Comparison of ENCODE assay signal across 8 cellular contexts in the genomic region with DNA sequence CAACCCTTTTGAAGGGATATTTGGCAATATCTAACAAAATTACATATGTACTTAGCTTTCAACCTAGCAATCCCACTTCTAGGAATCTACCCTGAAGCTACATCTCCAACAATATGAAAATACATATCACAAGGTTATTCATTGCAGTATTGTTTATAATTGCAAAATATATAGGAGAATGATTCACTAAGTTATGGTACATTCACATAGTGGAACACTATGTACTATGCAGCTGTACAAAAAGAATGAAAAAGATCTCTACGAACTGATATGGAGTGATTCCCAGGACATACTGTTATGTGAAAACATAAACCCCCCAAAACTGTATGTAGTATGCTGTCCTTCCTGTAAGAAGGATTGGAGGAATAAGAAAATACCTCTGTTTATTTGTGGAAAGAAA.
DNase-seq lines count a peak whose midpoint lies in the region; ATAC-seq, FAIRE-seq and TF ChIP-seq lines count a peak whose summit lies in the region.
"Not testable (repeated sequence)": the region's sequence is repeated elsewhere in the genome, so short reads cannot be mapped to it uniquely, and the experiment has no call there.

No MANE protein-coding gene starts in this region.

- DNase-seq in HCEC 1CT (peak; percentile 56), mammary epithelial cell (peak; percentile 56), endothelial cell of umbilical vein (ENCODE audit: low read depth, low spot score) (peak; percentile 1), fibroblast of pulmonary artery (ENCODE audit: low read depth) (peak; percentile 70), mesenchymal stem cell (peak; percentile 3)
- not testable (repeated sequence) for DNase-seq in RWPE2 (ENCODE audit: low spot score); frontal cortex (ENCODE audit: low spot score in 2 of 2)

- H3K18ac ChIP-seq in mesenchymal stem cell (ENCODE audit: low read depth in 1 of 2, low read length in 2 of 2), result not testable (repeated sequence)

- TF ChIP-seq CTCF in RWPE2 (IDR thresholded peaks at IDR 0.05; ENCODE audit: poor library complexity, severe bottlenecking); mammary epithelial cell (conservative IDR thresholded peaks at IDR 0.05 in 1 of 2, IDR thresholded peaks at IDR 0.05 in 1 of 2; ENCODE audit: extremely low read depth in 1 of 2, insufficient read depth in 1 of 2, low read depth in 1 of 2, low read length in 2 of 2); endothelial cell of umbilical vein (IDR thresholded peaks at IDR 0.05; ENCODE audit: extremely low read depth in 1 of 2, insufficient read depth in 1 of 2, low read depth in 1 of 2, low read length in 2 of 2); fibroblast of pulmonary artery (IDR thresholded peaks at IDR 0.05; ENCODE audit: low read length, missing control alignments): not testable (repeated sequence)

- intact Hi-C loops in mammary epithelial cell (cut with micrococcal nuclease); endothelial cell of umbilical vein (cut with micrococcal nuclease): not testable (repeated sequence)

- POLR2A ChIA-PET in endothelial cell of umbilical vein (lab: Charles Lee), result not testable (repeated sequence)

- not testable (repeated sequence) for H2BK120ac ChIP-seq in mesenchymal stem cell (ENCODE audit: low read depth, low read length)

- peak; percentile 83 for ATAC-seq in RWPE2 (ENCODE audit: low read depth)

- dilution Hi-C loops in mammary epithelial cell (cut with HindIII; ENCODE audit: low sequenced_read_pairs); endothelial cell of umbilical vein (cut with MboI; ENCODE audit: extremely low pct_ligation_motif_present, low sequenced_read_pairs): not testable (repeated sequence)

- CTCF ChIA-PET in mammary epithelial cell (lab: Charles Lee; ENCODE audit: low non-redundant PET); endothelial cell of umbilical vein (lab: Charles Lee): not testable (repeated sequence)

- H4K91ac ChIP-seq in mesenchymal stem cell (ENCODE audit: low read length), result not testable (repeated sequence)

- not testable (repeated sequence) for H2AK5ac ChIP-seq in mesenchymal stem cell (ENCODE audit: low read length, severe bottlenecking)

- FAIRE-seq in endothelial cell of umbilical vein (lab: Jason Lieb, UNC), result not testable (repeated sequence)
- FAIRE-seq in frontal cortex (lab: Jason Lieb, UNC), result peak; percentile 10

- not testable (repeated sequence) for H3K4ac ChIP-seq in mesenchymal stem cell (ENCODE audit: low read depth in 1 of 2, low read length in 2 of 2)

- not testable (repeated sequence) for H3K4me1 ChIP-seq in RWPE2 (ENCODE audit: insufficient read depth, poor library complexity, severe bottlenecking); mammary epithelial cell (ENCODE audit: insufficient read depth, low read length); endothelial cell of umbilical vein (ENCODE audit: control insufficient read depth, extremely low read depth, insufficient read depth, low read length); mesenchymal stem cell (ENCODE audit: control insufficient read depth, insufficient read depth, low read depth, low read length); skeletal muscle satellite cell (ENCODE audit: control insufficient read depth, insufficient read depth, low read length)

- H2BK15ac ChIP-seq in mesenchymal stem cell (ENCODE audit: low read depth, poor library complexity, severe bottlenecking), result not testable (repeated sequence)

- H2BK12ac ChIP-seq in mesenchymal stem cell (ENCODE audit: low read length in 2 of 2), result not testable (repeated sequence)

- not testable (repeated sequence) for H3K9ac ChIP-seq in mammary epithelial cell (ENCODE audit: insufficient read depth, low read length); endothelial cell of umbilical vein (replicated peaks; ENCODE audit: extremely low read depth, insufficient read depth, low read length); mesenchymal stem cell (ENCODE audit: low read length)
- H3K9ac ChIP-seq in skeletal muscle satellite cell (ENCODE audit: low read depth, low read length), result peak overlapping the region; percentile 41

- not testable (repeated sequence) for TF ChIP-seq POLR2A in endothelial cell of umbilical vein (IDR thresholded peaks at IDR 0.05; ENCODE audit: low read depth, low read length)

- not testable (repeated sequence) for H3K27me3 ChIP-seq in RWPE2 (ENCODE audit: insufficient read depth, poor library complexity, severe bottlenecking); mammary epithelial cell (ENCODE audit: insufficient read depth, low read length); endothelial cell of umbilical vein (ENCODE audit: control insufficient read depth in 2 of 2, insufficient read depth in 2 of 2, low read length in 2 of 2); mesenchymal stem cell (ENCODE audit: control insufficient read depth in 1 of 2, insufficient read depth in 1 of 2, low read length in 2 of 2); skeletal muscle satellite cell (ENCODE audit: control insufficient read depth, insufficient read depth, low read length)

- H2BK5ac ChIP-seq in mesenchymal stem cell (ENCODE audit: low read depth, low read length, poor library complexity, severe bottlenecking), result not testable (repeated sequence)

- not testable (repeated sequence) for H3K79me2 ChIP-seq in mammary epithelial cell (ENCODE audit: insufficient read depth, low read length); endothelial cell of umbilical vein (ENCODE audit: control insufficient read depth, insufficient read depth, low read length)

- not testable (repeated sequence) for H3K4me3 ChIP-seq in RWPE2 (ENCODE audit: severe bottlenecking); mammary epithelial cell (replicated peaks in 1 of 3; ENCODE audit: insufficient read depth in 1 of 3, low read depth in 2 of 3, low read length in 3 of 3); endothelial cell of umbilical vein (replicated peaks in 1 of 3; ENCODE audit: insufficient read depth in 1 of 3, low read depth in 1 of 3, low read length in 3 of 3); fibroblast of pulmonary artery (replicated peaks; ENCODE audit: low read depth, low read length); mesenchymal stem cell (ENCODE audit: insufficient read depth in 1 of 2, low read depth in 1 of 2, low read length in 2 of 2); skeletal muscle satellite cell (ENCODE audit: low read length)

- WGBS in mammary epithelial cell (ENCODE audit: low coverage, missing lambda C conversion rate), result 0% methylated on average over 1 of the region's 1 CpG
- WGBS in mesenchymal stem cell, result no CpG with 5 or more reads among the region's 1 CpG

- H3K9me1 ChIP-seq in endothelial cell of umbilical vein (replicated peaks; ENCODE audit: control insufficient read depth, extremely low read depth, insufficient read depth, low read length), result not testable (repeated sequence)

- not testable (repeated sequence) for H4K20me1 ChIP-seq in mammary epithelial cell (ENCODE audit: insufficient read depth, low read length); endothelial cell of umbilical vein (replicated peaks; ENCODE audit: control insufficient read depth, extremely low read depth, insufficient read depth, low read length)

- not testable (repeated sequence) for BruUV-seq in mammary epithelial cell (replicated peaks; lab: Mats Ljungman, UMichigan); endothelial cell of umbilical vein (replicated peaks; lab: Mats Ljungman, UMichigan)

- not testable (repeated sequence) for H3K79me1 ChIP-seq in mesenchymal stem cell (replicated peaks; ENCODE audit: low read length, poor library complexity, severe bottlenecking)

- not testable (repeated sequence) for H3K4me2 ChIP-seq in mammary epithelial cell (ENCODE audit: insufficient read depth, low read depth, low read length); mesenchymal stem cell (ENCODE audit: low read length, poor library complexity, severe bottlenecking)
- H3K4me2 ChIP-seq in endothelial cell of umbilical vein (ENCODE audit: insufficient read depth, low read length) (peak overlapping the region; percentile 24), skeletal muscle satellite cell (ENCODE audit: low read length) (peak overlapping the region; percentile 59)

- not testable (repeated sequence) for H3K9me3 ChIP-seq in RWPE2 (ENCODE audit: severe bottlenecking); mammary epithelial cell (replicated peaks; ENCODE audit: insufficient read depth, low read length); endothelial cell of umbilical vein (replicated peaks; ENCODE audit: control insufficient read depth, insufficient read depth, low read length); mesenchymal stem cell (ENCODE audit: control insufficient read depth, low read length); skeletal muscle satellite cell (replicated peaks; ENCODE audit: low read length)

- H3K14ac ChIP-seq in mesenchymal stem cell (ENCODE audit: low read length in 2 of 2), result not testable (repeated sequence)

- H2AFZ ChIP-seq in mammary epithelial cell (ENCODE audit: low read depth, low read length); mesenchymal stem cell (ENCODE audit: low read depth, low read length): not testable (repeated sequence)
- peak overlapping the region; percentile 18 for H2AFZ ChIP-seq in endothelial cell of umbilical vein (ENCODE audit: low read depth, low read length)

- in situ Hi-C loops in mammary epithelial cell (cut with MboI; ENCODE audit: low sequenced_read_pairs in 2 of 2), result not testable (repeated sequence)

- H3K23ac ChIP-seq in mesenchymal stem cell (ENCODE audit: low read length in 2 of 2), result not testable (repeated sequence)

- not testable (repeated sequence) for H3K36me3 ChIP-seq in RWPE2 (ENCODE audit: low read depth); mammary epithelial cell (ENCODE audit: insufficient read depth, low read length); endothelial cell of umbilical vein (ENCODE audit: control insufficient read depth in 2 of 2, extremely low read depth in 1 of 2, insufficient read depth in 2 of 2, low read length in 2 of 2); mesenchymal stem cell (ENCODE audit: control insufficient read depth in 1 of 2, insufficient read depth in 2 of 2, low read depth in 1 of 2, low read length in 2 of 2); skeletal muscle satellite cell (ENCODE audit: insufficient read depth, low read length)

- H3K27ac ChIP-seq in RWPE2 (ENCODE audit: poor library complexity, severe bottlenecking) (peak overlapping the region; percentile 91), mammary epithelial cell (ENCODE audit: insufficient read depth, low read depth, low read length) (peak overlapping the region; percentile 78), endothelial cell of umbilical vein (ENCODE audit: insufficient read depth, low read depth, low read length) (peak overlapping the region; percentile 18)
- H3K27ac ChIP-seq in mesenchymal stem cell (ENCODE audit: low read length, poor library complexity, severe bottlenecking), result not testable (repeated sequence)

- H4K8ac ChIP-seq in mesenchymal stem cell (ENCODE audit: low read length), result not testable (repeated sequence)
